In the genomic region with DNA sequence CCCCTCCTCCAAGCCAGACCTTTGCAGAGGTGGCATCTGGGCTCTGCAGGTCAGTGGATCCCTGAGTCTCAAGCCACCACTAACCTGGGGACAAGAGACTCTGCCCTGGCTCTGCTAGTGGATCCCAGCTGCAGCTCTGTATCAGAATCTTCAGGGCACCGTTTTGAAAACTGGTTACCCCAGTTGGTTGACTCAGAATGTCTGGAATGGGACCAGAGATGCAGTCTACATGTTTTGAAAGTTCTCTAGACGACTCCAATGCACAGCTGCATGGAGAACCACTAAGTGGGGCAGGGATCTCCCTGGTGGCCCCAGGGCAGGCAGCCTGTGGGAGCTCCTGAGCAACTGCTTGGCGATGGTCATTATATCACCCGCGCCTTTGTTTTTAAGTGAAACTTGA, we compare ENCODE assay signal across 20 cellular contexts.
"Had no signal": no experiment of that assay in that cellular context is flagged by ENCODE, and none has a peak within 500 bp of the region (broad histone marks: within the 10 kb centered on the region; RNA-seq: fewer than 3 reads in every experiment).

No MANE protein-coding gene starts in this region.

- DNase-seq: activated CD4-positive, alpha-beta T cell treated with anti-CD3 and anti-CD28 coated beads for 4 hours; activated CD8-positive, alpha-beta T cell treated with anti-CD3 and anti-CD28 coated beads for 36 hours; activated naive CD4-positive, alpha-beta T cell treated with anti-CD3 and anti-CD28 coated beads, Interleukin-2, amount 10 ng/mL, durations not matched to agents 7 days and 5 days; activated T-cell treated with anti-CD3 and anti-CD28 coated beads for 4 hours; adrenal gland; caudate nucleus; colonic mucosa; effector CD4-positive, alpha-beta T cell; kidney glomerular epithelial cell; lower lobe of right lung; mucosa of descending colon; natural killer cell; nucleus accumbens; sigmoid colon; stimulated activated CD4-positive, alpha-beta T cell treated with anti-CD3 and anti-CD28 coated beads, Interleukin-12 subunit alpha, Interleukin-12 subunit beta, amount 100 ng/mL, for 4 hours; stimulated activated naive CD4-positive, alpha-beta T cell; substantia nigra; T-helper 1 cell; transverse colon; WERI-Rb-1 had no signal
